In genomic region chr3:127779747-127780146, GRCh38 we compare ENCODE assay signal across 9 cellular contexts. TPM values are rescaled to one million over a fixed set of nuclear protein-coding genes. Genes with fewer than 3 reads are reported as not detected.
DNase-seq lines count a peak whose midpoint lies in the region; ATAC-seq and TF ChIP-seq lines count a peak whose summit lies in the region.
"Had no signal": no experiment of that assay in that cellular context is flagged by ENCODE, and none has a peak within 500 bp of the region (broad histone marks: within the 10 kb centered on the region; RNA-seq: fewer than 3 reads in every experiment).

No MANE protein-coding gene starts in this region.

- H3K27ac ChIP-seq in left lung = peak overlapping the region in 1 of 2 donors; percentile 42

- DNase-seq in ACHN (peak; percentile 19), GM19238 (ENCODE audit: insufficient read length, low spot score) (peak; percentile 35), RPMI8226 (peak; percentile 22), left lung (no peak), retina (no peak), AG08396 (ENCODE audit: low spot score) (no peak)
- DNase-seq in activated CD4-positive, alpha-beta T cell treated with anti-CD3 and anti-CD28 coated beads, Interleukin-2, amount 50 U/mL, for 48 hours = no peak
- DNase-seq: naive B cell had no signal

- H3K4me3 ChIP-seq in left lung = no peak overlapping the region

- TF ChIP-seq CTCF in left lung (IDR thresholded peaks at IDR 0.05) = no peak

- no peaks in the 10 kb centered on the region for H3K27me3 ChIP-seq in left lung

- peaks cover 0 to 13% of the 10 kb centered on the region in 2 donors for H3K36me3 ChIP-seq in left lung

- ATAC-seq in left lung (peak; percentile 58), HG02642 (IDR thresholded peaks at IDR 0.05; ENCODE audit: poor library complexity, unreplicated experiment) (no peak)

- intact Hi-C loops in left lung (cut with DNase I) = no loop called here

- H3K4me1 ChIP-seq in left lung = peaks cover 23 to 75% of the 10 kb centered on the region in 2 donors

- no peaks in the 10 kb centered on the region for H3K9me3 ChIP-seq in left lung

- in situ Hi-C loops in ACHN (cut with HindIII; ENCODE audit: low pct_ligation_motif_present, low pct_unique_long_range_greater_than_20kb, low sequenced_read_pairs) = no loop called here

RNA-seq across cellular contexts. Expression of gene MGLL, which starts 42.6 kb away (rescaled TPM):
- total RNA-seq in left lung = 100 to 1,000 TPM; 214 to 318 TPM

Comparison
In these comparisons a context has a peak if more than half of its experiments do, and no peak if none do; other contexts are left out.
1. DNase-seq: peak in ACHN (single experiment), GM19238 (single experiment) and RPMI8226 (single experiment); none in left lung (0 of 2), retina (single experiment), activated CD4-positive, alpha-beta T cell treated with anti-CD3 and anti-CD28 coated beads, Interleukin-2, amount 50 U/mL, for 48 hours (0 of 2) and AG08396 (single experiment).